1 cellular context compared by ENCODE assay signal in genomic region chr15:54687628-54688027, GRCh38.
TF ChIP-seq lines count a peak whose summit lies in the region.

No MANE protein-coding gene starts in this region.

TF ChIP-seq in HepG2, 621 proteins besides CTCF, POLR2A, EP300 and RAD21 (continued from another document):
- no peak for TF ChIP-seq ZNF567 (CRISPR knock-in tag; IDR thresholded peaks at IDR 0.05; ENCODE audit: borderline replicate concordance)
